ENCODE assay signal across 1 cellular context in the genomic region with DNA sequence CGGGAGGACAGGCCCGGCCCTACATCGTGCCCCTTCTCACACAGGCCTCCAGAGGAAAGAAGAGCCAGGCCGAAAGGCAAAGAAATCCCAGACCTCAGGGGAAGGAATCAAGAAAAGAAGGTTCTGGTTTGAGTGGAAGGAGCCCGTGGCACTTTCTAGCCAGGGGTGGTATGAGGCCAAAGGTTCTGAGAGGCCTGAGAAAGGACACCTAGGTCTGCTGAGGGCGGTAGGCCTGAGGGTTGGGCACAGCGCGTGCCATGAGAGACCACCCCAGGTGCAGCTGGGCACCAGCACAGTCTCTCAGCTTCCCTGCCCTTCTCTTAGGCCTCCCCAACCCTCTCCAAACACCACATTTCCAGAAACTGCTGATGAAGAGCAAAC.
TF ChIP-seq lines count a peak whose summit lies in the region.

No MANE protein-coding gene starts in this region.

TF ChIP-seq in H1, 55 proteins besides CTCF, POLR2A, EP300 and RAD21:
- TF ChIP-seq SIX5 (IDR thresholded peaks at IDR 0.05; ENCODE audit: low read depth, low read length) (no peak), BACH1 (IDR thresholded peaks at IDR 0.05; ENCODE audit: low read length) (no peak), SP4 (IDR thresholded peaks at IDR 0.05; ENCODE audit: low read length) (no peak), CBX8 (IDR thresholded peaks at IDR 0.05; ENCODE audit: borderline replicate concordance, low read depth, low read length) (no peak), YY1 (IDR thresholded peaks at IDR 0.05; ENCODE audit: low read depth, low read length) (no peak), RNF2 (IDR thresholded peaks at IDR 0.05; ENCODE audit: borderline replicate concordance, low read depth, low read length, missing control alignments, poor library complexity, severe bottlenecking) (no peak), CHD1 (IDR thresholded peaks at IDR 0.05; ENCODE audit: low read depth, low read length) (no peak), SIRT6 (IDR thresholded peaks at IDR 0.05; ENCODE audit: low read length) (no peak)
- TF ChIP-seq, protein P1, sequence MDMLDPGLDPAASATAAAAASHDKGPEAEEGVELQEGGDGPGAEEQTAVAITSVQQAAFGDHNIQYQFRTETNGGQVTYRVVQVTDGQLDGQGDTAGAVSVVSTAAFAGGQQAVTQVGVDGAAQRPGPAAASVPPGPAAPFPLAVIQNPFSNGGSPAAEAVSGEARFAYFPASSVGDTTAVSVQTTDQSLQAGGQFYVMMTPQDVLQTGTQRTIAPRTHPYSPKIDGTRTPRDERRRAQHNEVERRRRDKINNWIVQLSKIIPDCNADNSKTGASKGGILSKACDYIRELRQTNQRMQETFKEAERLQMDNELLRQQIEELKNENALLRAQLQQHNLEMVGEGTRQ (IDR thresholded peaks at IDR 0.05; ENCODE audit: low read length): no peak
TF ChIP-seq in H1: peak in this region for 0.
